Comparison of ENCODE assay signal across 33 cellular contexts in the genomic region with DNA sequence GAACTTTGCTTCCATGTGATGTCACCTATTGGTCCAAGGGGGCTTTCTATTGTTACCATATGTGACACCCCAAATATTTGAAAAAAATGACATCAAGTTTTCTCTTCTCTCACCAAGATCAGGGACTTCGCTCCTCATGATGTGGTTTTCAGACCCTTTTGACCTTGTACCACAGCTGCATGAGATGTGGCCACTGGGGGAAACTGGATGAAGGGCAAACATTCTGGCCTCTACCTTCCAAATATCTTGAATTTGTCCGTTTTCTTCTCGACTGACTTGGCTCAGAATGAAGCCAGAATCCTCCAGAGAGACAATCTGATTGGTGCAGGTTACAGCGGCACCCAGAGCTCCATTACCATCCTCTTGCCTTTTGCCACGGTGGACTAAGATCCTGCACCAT.
"Had no signal": no experiment of that assay in that cellular context is flagged by ENCODE, and none has a peak within 500 bp of the region (broad histone marks: within the 10 kb centered on the region; RNA-seq: fewer than 3 reads in every experiment).

No MANE protein-coding gene starts in this region.

- H3K27ac ChIP-seq: brain microvascular endothelial cell, Peyer's patch, VCaP had no signal

- H3K4me1 ChIP-seq: Peyer's patch had no signal

- H3K4me3 Mint-ChIP-seq: activated B cell treated with CpG ODN at 0.5 μM for 24 hours; activated CD4-positive, alpha-beta memory T cell treated with anti-CD3 and anti-CD28 coated beads for 36 hours; activated naive CD4-positive, alpha-beta T cell treated with anti-CD3 and anti-CD28 coated beads, Interleukin-2, amount 10 ng/mL, durations not matched to agents 7 days and 5 days; activated T-cell treated with anti-CD3 and anti-CD28 coated beads, Interleukin-2, amount 50 U/mL, for 4 hours; T-cell; T-helper 17 cell had no signal

- DNase-seq: activated B cell treated with CpG ODN at 0.5 μM for 24 hours; activated CD4-positive, alpha-beta memory T cell treated with anti-CD3 and anti-CD28 coated beads for 36 hours; activated CD4-positive, alpha-beta T cell treated with anti-CD3 and anti-CD28 coated beads for 4 hours; activated CD4-positive, alpha-beta T cell treated with anti-CD3 and anti-CD28 coated beads, Interleukin-2, amount 50 U/mL, for 1 hour; activated CD4-positive, CD25-positive, alpha-beta regulatory T cell treated with anti-CD3 and anti-CD28 coated beads, Interleukin-2, amount 50 U/mL, for 72 hours; activated gamma-delta T cell; activated naive CD4-positive, alpha-beta T cell treated with anti-CD3 and anti-CD28 coated beads, Interleukin-2, amount 10 ng/mL, durations not matched to agents 7 days and 5 days; activated T-cell treated with anti-CD3 and anti-CD28 coated beads, Interleukin-2, amount 50 U/mL, for 4 hours; anterior cingulate cortex; brain microvascular endothelial cell; central memory CD4-positive, alpha-beta T cell; NCI-H1092 treated with DMSO at 0.1 percent for 48 hours; NCI-H1417; NCI-H146; NCI-H187; NCI-H2029 treated with DMSO at 0.1 percent for 48 hours; NCI-H2107; NCI-H2171; NCI-H510A; NCI-H526; NCI-H748 treated with DMSO at 0.1 percent for 48 hours; NK-92 treated with Interleukin-12 subunit alpha and Interleukin-12 subunit beta, amount 100 ng/mL, for 24 hours; PC-3; Peyer's patch; RPMI8226; SIG-M5; T-cell; T-helper 17 cell; T-helper 9 cell had no signal

- H3K27me3 Mint-ChIP-seq: activated B cell treated with CpG ODN at 0.5 μM for 24 hours; activated CD4-positive, alpha-beta memory T cell treated with anti-CD3 and anti-CD28 coated beads for 36 hours; activated naive CD4-positive, alpha-beta T cell treated with anti-CD3 and anti-CD28 coated beads, Interleukin-2, amount 10 ng/mL, durations not matched to agents 7 days and 5 days; T-cell; T-helper 17 cell had no signal

- H3K4me1 Mint-ChIP-seq: activated B cell treated with CpG ODN at 0.5 μM for 24 hours had no signal

- H3K27ac Mint-ChIP-seq: activated B cell treated with CpG ODN at 0.5 μM for 24 hours; activated CD4-positive, alpha-beta memory T cell treated with anti-CD3 and anti-CD28 coated beads for 36 hours; activated naive CD4-positive, alpha-beta T cell treated with anti-CD3 and anti-CD28 coated beads, Interleukin-2, amount 10 ng/mL, durations not matched to agents 7 days and 5 days; activated T-helper 2 cell treated with anti-CD3 and anti-CD28 coated beads, Interferon-gamma antibody, Interleukin-2, Interleukin-4, amounts not matched to agents 10 μg/mL and 5 μg/mL and 100 μg/mL, durations not matched to agents 14 hours and 24 hours and 36 hours had no signal

- H3K36me3 ChIP-seq: brain microvascular endothelial cell, Peyer's patch had no signal

- H3K27me3 ChIP-seq: brain microvascular endothelial cell, Peyer's patch had no signal

- H3K4me3 ChIP-seq: K562, Peyer's patch had no signal

- H3K9me3 Mint-ChIP-seq: activated B cell treated with CpG ODN at 0.5 μM for 24 hours; activated CD4-positive, alpha-beta memory T cell treated with anti-CD3 and anti-CD28 coated beads for 36 hours had no signal

- H3K9me3 ChIP-seq: Peyer's patch had no signal

- ATAC-seq: activated T-cell treated with anti-CD3 and anti-CD28 coated beads, Interleukin-2, amount 50 U/mL, for 4 hours; K562; PC-3; SK-N-SH treated with all-trans-retinoic acid at 6 μM for 48 hours; T-cell; T-helper 17 cell had no signal
